Comparison of ENCODE assay signal across 19 cellular contexts in the genomic region with DNA sequence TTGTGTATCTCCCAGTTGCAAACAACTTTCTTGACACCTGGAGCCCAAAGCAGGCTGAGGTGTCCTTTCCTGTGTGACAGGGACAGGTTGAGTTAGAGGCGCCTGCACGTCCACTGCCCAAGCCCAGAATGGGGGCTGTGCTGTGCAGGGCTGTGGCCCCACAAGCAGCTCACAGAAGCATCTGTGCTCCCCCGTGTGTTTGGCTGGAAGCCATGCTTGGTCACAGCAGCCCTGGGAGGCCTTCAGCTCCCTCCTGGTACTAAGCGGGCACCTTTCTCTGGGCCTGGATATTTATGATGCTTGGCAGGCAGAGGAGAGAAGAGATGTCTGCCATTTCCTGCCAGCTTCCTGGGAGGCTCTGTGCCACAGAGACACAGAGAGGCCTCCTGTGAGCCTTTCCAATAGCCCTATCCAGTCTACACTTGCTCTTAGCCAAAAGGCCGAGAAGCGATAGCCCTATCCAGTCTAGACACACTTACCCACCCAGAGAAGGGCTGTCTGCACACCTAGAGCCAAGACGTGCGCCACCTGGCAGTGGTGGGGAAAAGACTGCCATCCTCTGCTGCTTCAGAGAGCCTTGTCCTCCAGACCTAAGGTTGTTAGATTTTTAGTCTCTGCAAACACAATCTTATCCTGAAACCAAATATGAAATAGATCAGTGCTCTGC.
DNase-seq lines count a peak whose midpoint lies in the region; ATAC-seq and TF ChIP-seq lines count a peak whose summit lies in the region.
"Had no signal": no experiment of that assay in that cellular context is flagged by ENCODE, and none has a peak within 500 bp of the region (broad histone marks: within the 10 kb centered on the region; RNA-seq: fewer than 3 reads in every experiment).

No MANE protein-coding gene starts in this region.

- no peak overlapping the region for H3K27ac Mint-ChIP-seq in T-cell
- H3K27ac Mint-ChIP-seq: activated naive CD4-positive, alpha-beta T cell treated with anti-CD3 and anti-CD28 coated beads, Interleukin-2, amount 50 U/mL, for 24 hours; endodermal cell; neural progenitor cell; T-helper 17 cell had no signal

- H3K36me3 ChIP-seq in ascending aorta (peaks cover 57 to 71% of the 10 kb centered on the region in 2 donors), right atrium auricular region (peaks cover 77% of the 10 kb centered on the region), skeletal muscle tissue (ENCODE audit: control insufficient read depth in 3 of 3, insufficient read depth in 3 of 3, low read length in 3 of 3) (peaks cover 44 to 56% (median 54%) of the 10 kb centered on the region in 3 donors)
- H3K36me3 ChIP-seq: neural progenitor cell had no signal

- H3K4me3 Mint-ChIP-seq in T-cell: no peak overlapping the region
- H3K4me3 Mint-ChIP-seq: activated naive CD4-positive, alpha-beta T cell treated with anti-CD3 and anti-CD28 coated beads, Interleukin-2, amount 50 U/mL, for 24 hours; endodermal cell; neural progenitor cell; T-helper 17 cell had no signal

- H3K4me1 ChIP-seq in ascending aorta (peaks cover 11 to 21% of the 10 kb centered on the region in 2 donors), right atrium auricular region (peaks cover 5 to 42% of the 10 kb centered on the region in 2 donors), skeletal muscle tissue (ENCODE audit: control insufficient read depth in 3 of 3, insufficient read depth in 3 of 3, low read length in 3 of 3) (peaks cover 49 to 52% (median 52%) of the 10 kb centered on the region in 3 donors)

- peak overlapping the region; percentile 78 to 91 for H3K27ac ChIP-seq in ascending aorta
- peak overlapping the region; percentile 88 to 97 for H3K27ac ChIP-seq in right atrium auricular region
- peak overlapping the region; percentile 98 for H3K27ac ChIP-seq in skeletal muscle tissue (ENCODE audit: low read depth, low read length)
- H3K27ac ChIP-seq: neural progenitor cell, PC-9, stomach had no signal

- H3K9me3 ChIP-seq in ascending aorta: no peaks in the 10 kb centered on the region
- H3K9me3 ChIP-seq in right atrium auricular region: no peaks in the 10 kb centered on the region
- no peaks in the 10 kb centered on the region for H3K9me3 ChIP-seq in skeletal muscle tissue (ENCODE audit: control insufficient read depth in 3 of 3, low read length in 3 of 3)
- H3K9me3 ChIP-seq: stomach, upper lobe of left lung had no signal

- H3K27me3 Mint-ChIP-seq in T-cell: no peaks in the 10 kb centered on the region
- H3K27me3 Mint-ChIP-seq: activated naive CD4-positive, alpha-beta T cell treated with anti-CD3 and anti-CD28 coated beads, Interleukin-2, amount 50 U/mL, for 24 hours; T-helper 17 cell had no signal

- H3K36me3 Mint-ChIP-seq in T-cell: no peaks in the 10 kb centered on the region
- H3K36me3 Mint-ChIP-seq: activated naive CD4-positive, alpha-beta T cell treated with anti-CD3 and anti-CD28 coated beads, Interleukin-2, amount 50 U/mL, for 24 hours had no signal

- H3K9ac ChIP-seq in skeletal muscle tissue (ENCODE audit: low read depth in 1 of 3, low read length in 3 of 3): peak overlapping the region; percentile 75 to 97 (median 91)
- H3K9ac ChIP-seq: neural progenitor cell had no signal

- CTCF ChIA-PET in T-cell (lab: Charles Lee): interaction anchor here (1.0 to 1.3 kb wide), 2 partner anchors 11 kb away, joined by 3 to 4 read pairs; no protein-coding TSS in a partner anchor

- intact Hi-C loops in ascending aorta (cut with DNase I): loop anchor here (2.0 kb wide), 1 partner anchor 20 kb away; no protein-coding TSS in a partner anchor

- no peaks in the 10 kb centered on the region for H3K9me3 Mint-ChIP-seq in T-cell
- H3K9me3 Mint-ChIP-seq: activated naive CD4-positive, alpha-beta T cell treated with anti-CD3 and anti-CD28 coated beads, Interleukin-2, amount 50 U/mL, for 24 hours; endodermal cell; neural progenitor cell had no signal

- ATAC-seq in T-cell (replicated peaks in 1 of 4) (no peak), HG03565 (IDR thresholded peaks at IDR 0.05; ENCODE audit: unreplicated experiment) (no peak)
- ATAC-seq: T-helper 17 cell had no signal

- H3K27me3 ChIP-seq in ascending aorta (no peaks in the 10 kb centered on the region), right atrium auricular region (no peaks in the 10 kb centered on the region), skeletal muscle tissue (ENCODE audit: control insufficient read depth in 3 of 3, insufficient read depth in 3 of 3, low read length in 3 of 3) (no peaks in the 10 kb centered on the region)
- H3K27me3 ChIP-seq: neural progenitor cell, stomach, upper lobe of left lung had no signal

- TF ChIP-seq CTCF in ascending aorta (IDR thresholded peaks at IDR 0.05) (no peak), right atrium auricular region (IDR thresholded peaks at IDR 0.05) (no peak)

- H3K4me1 Mint-ChIP-seq in T-cell: peaks cover 0 to 8% (median 2%) of the 10 kb centered on the region in 3 donors
- H3K4me1 Mint-ChIP-seq: activated naive CD4-positive, alpha-beta T cell treated with anti-CD3 and anti-CD28 coated beads, Interleukin-2, amount 50 U/mL, for 24 hours; endodermal cell had no signal

- DNase-seq in NCI-H2081 treated with DMSO at 0.1 percent for 48 hours (lab: John Stamatoyannopoulos, UW) (peak; percentile 43), ascending aorta (ENCODE audit: low spot score in 2 of 2) (peak in 1 of 2 donors; percentile 63), right atrium auricular region (ENCODE audit: low spot score) (no peak), T-cell (no peak)
- DNase-seq in activated CD4-positive, alpha-beta T cell treated with anti-CD3 and anti-CD28 coated beads, Interleukin-2, amount 50 U/mL, for 48 hours: no peak
- DNase-seq: DMS79, glutamatergic neuron, H7, NCI-H1105, NCI-H2171 treated with DMSO at 0.1 percent for 48 hours, PC-9, stomach, T-helper 17 cell, upper lobe of left lung had no signal

- H3K4me3 ChIP-seq in ascending aorta (no peak overlapping the region), right atrium auricular region (peak overlapping the region; percentile 9 to 17), skeletal muscle tissue (ENCODE audit: low read length in 3 of 3) (peak overlapping the region; percentile 48 to 80 (median 63))
- H3K4me3 ChIP-seq: neural progenitor cell, PC-9, stomach, upper lobe of left lung had no signal

- POLR2A ChIA-PET in T-cell (lab: Charles Lee): no interaction called here

Comparison
In these comparisons a context has a peak if more than half of its experiments do, and no peak if none do; other contexts are left out.
1. H3K4me3 ChIP-seq: peak in right atrium auricular region (2 of 2) and skeletal muscle tissue (3 of 3); none in ascending aorta (0 of 2).
2. Peak in every context shown above with its lines, with median percentiles within 50 percentile points of each other: H3K27ac ChIP-seq.